In genomic region chr1:28684937-28685336, GRCh38 we compare ENCODE assay signal across 11 cellular contexts. TPM values are rescaled to one million over a fixed set of nuclear protein-coding genes. Genes with fewer than 3 reads are reported as not detected.
"Had no signal": no experiment of that assay in that cellular context is flagged by ENCODE, and none has a peak within 500 bp of the region (broad histone marks: within the 10 kb centered on the region; RNA-seq: fewer than 3 reads in every experiment).

No MANE protein-coding gene starts in this region.

- H2AFZ ChIP-seq: GM23248 had no signal

- H3K4me3 ChIP-seq: GM23248, HAP-1 had no signal

- H3K9me3 Mint-ChIP-seq: HFFc6, IgD-negative memory B cell had no signal

- ATAC-seq: HCT116, HepG2 had no signal

- H3K9me3 ChIP-seq: HAP-1 had no signal

- H3K36me3 Mint-ChIP-seq: IgD-negative memory B cell had no signal

- H3K27ac Mint-ChIP-seq: HFFc6, IgD-negative memory B cell had no signal

- H3K27me3 Mint-ChIP-seq: IgD-negative memory B cell had no signal

- H3K27ac ChIP-seq: GM23248, HL-60 had no signal

- H3K4me3 Mint-ChIP-seq: HFFc6, IgD-negative memory B cell had no signal

- DNase-seq: GM23248, GOT3, H7, HFFc6 had no signal

- H3K9ac ChIP-seq: GM23248 had no signal

- H3K4me1 ChIP-seq: HAP-1 had no signal

RNA-seq across cellular contexts. Expression of gene RNU11, which starts 36.5 kb away (rescaled TPM):
- total RNA-seq: GM23248, H4, H7, HepG2, HFFc6, HT1080 had no signal
- polyA plus RNA-seq: GM23248, HepG2, IgD-negative memory B cell had no signal
